9 cellular contexts compared by ENCODE assay signal in genomic region chr4:54082168-54082567, GRCh38. TPM values are rescaled to one million over a fixed set of nuclear protein-coding genes. Genes with fewer than 3 reads are reported as not detected.
DNase-seq lines count a peak whose midpoint lies in the region; ATAC-seq and TF ChIP-seq lines count a peak whose summit lies in the region.
"Had no signal": no experiment of that assay in that cellular context is flagged by ENCODE, and none has a peak within 500 bp of the region (broad histone marks: within the 10 kb centered on the region; RNA-seq: fewer than 3 reads in every experiment).

No MANE protein-coding gene starts in this region.

- H3K27me3 ChIP-seq in mesenchymal stem cell (ENCODE audit: control insufficient read depth in 1 of 2, insufficient read depth in 1 of 2, low read length in 2 of 2), result no peaks in the 10 kb centered on the region

- H3K79me1 ChIP-seq in mesenchymal stem cell (replicated peaks; ENCODE audit: low read length, poor library complexity, severe bottlenecking), result no peaks in the 10 kb centered on the region

- H4K91ac ChIP-seq in mesenchymal stem cell (ENCODE audit: low read length), result no peak overlapping the region

- no peak for TF ChIP-seq RAD21 in Ishikawa (IDR thresholded peaks at IDR 0.05; ENCODE audit: low read depth)

- peak overlapping the region; percentile 59 for H2BK5ac ChIP-seq in mesenchymal stem cell (ENCODE audit: low read depth, low read length, poor library complexity, severe bottlenecking)

- H3K4ac ChIP-seq in mesenchymal stem cell (ENCODE audit: low read depth in 1 of 2, low read length in 2 of 2), result no peak overlapping the region

- no peak overlapping the region for H2BK15ac ChIP-seq in mesenchymal stem cell (ENCODE audit: low read depth, poor library complexity, severe bottlenecking)

- peak overlapping the region; percentile 42 for H3K9ac ChIP-seq in mesenchymal stem cell (ENCODE audit: low read length)

- H3K4me1 ChIP-seq in mesenchymal stem cell (ENCODE audit: control insufficient read depth, insufficient read depth, low read depth, low read length), result peaks cover 3% of the 10 kb centered on the region

- no peaks in the 10 kb centered on the region for H3K36me3 Mint-ChIP-seq in activated T-helper 2 cell treated with anti-CD3 and anti-CD28 coated beads, Interferon-gamma antibody, Interleukin-2, Interleukin-4, amounts not matched to agents 10 μg/mL and 5 μg/mL and 100 μg/mL, durations not matched to agents 14 hours and 24 hours and 36 hours (ENCODE audit: low read depth)

- no peak overlapping the region for H3K27ac Mint-ChIP-seq in activated T-helper 2 cell treated with anti-CD3 and anti-CD28 coated beads, Interferon-gamma antibody, Interleukin-2, Interleukin-4, amounts not matched to agents 10 μg/mL and 5 μg/mL and 100 μg/mL, durations not matched to agents 14 hours and 24 hours and 36 hours

- intact Hi-C loops in activated T-helper 2 cell treated with anti-CD3 and anti-CD28 coated beads, Interferon-gamma antibody, Interleukin-2, Interleukin-4, amounts not matched to agents 10 μg/mL and 5 μg/mL and 100 μg/mL, durations not matched to agents 14 hours and 24 hours and 36 hours (cut with micrococcal nuclease), result no loop called here

- H2BK12ac ChIP-seq in mesenchymal stem cell (ENCODE audit: low read length in 2 of 2), result no peak overlapping the region

- H3K23ac ChIP-seq in mesenchymal stem cell (ENCODE audit: low read length in 2 of 2), result no peak overlapping the region

- DNase-seq in COLO668 (lab: John Stamatoyannopoulos, UW; ENCODE audit: unreplicated experiment) (peak; percentile 23), cardiac fibroblast (ENCODE audit: low read depth in 2 of 2) (peak; percentile 97 to 99), mesenchymal stem cell (peak; percentile 98), NK-92 (lab: John Stamatoyannopoulos, UW; ENCODE audit: unreplicated experiment) (no peak), NCI-H1436 (lab: John Stamatoyannopoulos, UW) (no peak)
- no peak for DNase-seq in activated T-helper 2 cell treated with anti-CD3 and anti-CD28 coated beads, Interferon-gamma antibody, Interleukin-2, Interleukin-4, amounts not matched to agents 10 μg/mL and 5 μg/mL and 100 μg/mL, durations not matched to agents 14 hours and 24 hours and 36 hours (ENCODE audit: low spot score)
- DNase-seq: stimulated activated CD4-positive, alpha-beta T cell treated with anti-CD3 and anti-CD28 coated beads, Interleukin-4, amount 100 ng/mL, for 4 hours had no signal

- H4K8ac ChIP-seq in mesenchymal stem cell (ENCODE audit: low read length), result no peak overlapping the region

- peaks cover 2% of the 10 kb centered on the region for H3K4me1 Mint-ChIP-seq in activated T-helper 2 cell treated with anti-CD3 and anti-CD28 coated beads, Interferon-gamma antibody, Interleukin-2, Interleukin-4, amounts not matched to agents 10 μg/mL and 5 μg/mL and 100 μg/mL, durations not matched to agents 14 hours and 24 hours and 36 hours (ENCODE audit: low read depth)

- TF ChIP-seq CTCF in cardiac fibroblast (IDR thresholded peaks at IDR 0.05; ENCODE audit: low read depth, low read length), result no peak

- no peaks in the 10 kb centered on the region for H3K36me3 ChIP-seq in mesenchymal stem cell (ENCODE audit: control insufficient read depth in 1 of 2, insufficient read depth in 2 of 2, low read depth in 1 of 2, low read length in 2 of 2)

- no peak for ATAC-seq in GM18519 (IDR thresholded peaks at IDR 0.05; ENCODE audit: low FRiP score, unreplicated experiment)

- H3K4me2 ChIP-seq in mesenchymal stem cell (ENCODE audit: low read length, poor library complexity, severe bottlenecking), result no peak overlapping the region

- H3K9me3 Mint-ChIP-seq in activated T-helper 2 cell treated with anti-CD3 and anti-CD28 coated beads, Interferon-gamma antibody, Interleukin-2, Interleukin-4, amounts not matched to agents 10 μg/mL and 5 μg/mL and 100 μg/mL, durations not matched to agents 14 hours and 24 hours and 36 hours, result no peaks in the 10 kb centered on the region

- H2BK120ac ChIP-seq in mesenchymal stem cell (ENCODE audit: low read depth, low read length), result no peak overlapping the region

- H2AFZ ChIP-seq in mesenchymal stem cell (ENCODE audit: low read depth, low read length), result no peak overlapping the region

- H3K4me3 ChIP-seq in cardiac fibroblast (replicated peaks in 1 of 2; ENCODE audit: low read depth in 2 of 2, low read length in 2 of 2), result no peak overlapping the region
- no peak overlapping the region for H3K4me3 ChIP-seq in mesenchymal stem cell (ENCODE audit: insufficient read depth in 1 of 2, low read depth in 1 of 2, low read length in 2 of 2)

- peak; percentile 64; the same call in 1 of the 2 replicates for TF ChIP-seq EP300 in Ishikawa (IDR thresholded peaks at IDR 0.05; ENCODE audit: borderline replicate concordance)

- no peak overlapping the region for H3K18ac ChIP-seq in mesenchymal stem cell (ENCODE audit: low read depth in 1 of 2, low read length in 2 of 2)

- H2AK5ac ChIP-seq in mesenchymal stem cell (ENCODE audit: low read length, severe bottlenecking), result no peak overlapping the region

- H3K27ac ChIP-seq in mesenchymal stem cell (ENCODE audit: low read length, poor library complexity, severe bottlenecking), result peak overlapping the region; percentile 87

- H3K9me3 ChIP-seq in mesenchymal stem cell (ENCODE audit: control insufficient read depth, low read length), result no peaks in the 10 kb centered on the region

- no peak overlapping the region for H3K14ac ChIP-seq in mesenchymal stem cell (ENCODE audit: low read length in 2 of 2)

- H3K4me3 Mint-ChIP-seq in activated T-helper 2 cell treated with anti-CD3 and anti-CD28 coated beads, Interferon-gamma antibody, Interleukin-2, Interleukin-4, amounts not matched to agents 10 μg/mL and 5 μg/mL and 100 μg/mL, durations not matched to agents 14 hours and 24 hours and 36 hours (ENCODE audit: low read depth), result no peak overlapping the region

- WGBS in mesenchymal stem cell, result no CpG with 5 or more reads among the region's 1 CpG

- peaks cover 35% of the 10 kb centered on the region for H3K27me3 Mint-ChIP-seq in activated T-helper 2 cell treated with anti-CD3 and anti-CD28 coated beads, Interferon-gamma antibody, Interleukin-2, Interleukin-4, amounts not matched to agents 10 μg/mL and 5 μg/mL and 100 μg/mL, durations not matched to agents 14 hours and 24 hours and 36 hours (ENCODE audit: low read depth)

TF ChIP-seq in Ishikawa, 13 proteins besides CTCF, POLR2A, EP300 and RAD21:
- no peak for TF ChIP-seq FOXM1 (IDR thresholded peaks at IDR 0.05; ENCODE audit: borderline replicate concordance, low read depth)
- peak; percentile 81 for TF ChIP-seq TCF12 (IDR thresholded peaks at IDR 0.05; ENCODE audit: low read depth)
- no peak for TF ChIP-seq CREB1 (IDR thresholded peaks at IDR 0.05; ENCODE audit: low read depth)
- peak; percentile 90 for TF ChIP-seq NFIC (IDR thresholded peaks at IDR 0.05)
- no peak for TF ChIP-seq EGR1 (IDR thresholded peaks at IDR 0.05)
- no peak for TF ChIP-seq YY1 (IDR thresholded peaks at IDR 0.05; ENCODE audit: low read depth)
- no peak for TF ChIP-seq USF1 (IDR thresholded peaks at IDR 0.05)
- TF ChIP-seq REST (IDR thresholded peaks at IDR 0.05; ENCODE audit: low read depth), result no peak
- no peak for TF ChIP-seq MAX (IDR thresholded peaks at IDR 0.05)
- peak; percentile 88 for TF ChIP-seq TEAD4 (IDR thresholded peaks at IDR 0.05)

RNA-seq across cellular contexts. Expression of gene CHIC2, which starts 17.8 kb away (rescaled TPM):
- polyA plus RNA-seq in mesenchymal stem cell (2013, experiment 1 of 2), result 23.2 TPM
- 23.9 TPM for polyA plus RNA-seq in mesenchymal stem cell (2013, experiment 2 of 2)
- total RNA-seq in activated T-helper 2 cell treated with anti-CD3 and anti-CD28 coated beads, Interferon-gamma antibody, Interleukin-2, Interleukin-4, amounts not matched to agents 10 μg/mL and 5 μg/mL and 100 μg/mL, durations not matched to agents 14 hours and 24 hours and 36 hours, result 18.8 and 22.5 TPM in 2 replicates

RNA-seq across cellular contexts. Expression of gene GSX2, which starts 17.8 kb away (rescaled TPM):
- not detected for polyA plus RNA-seq in mesenchymal stem cell (2013, experiment 1 of 2)
- not detected for polyA plus RNA-seq in mesenchymal stem cell (2013, experiment 2 of 2)
- total RNA-seq in activated T-helper 2 cell treated with anti-CD3 and anti-CD28 coated beads, Interferon-gamma antibody, Interleukin-2, Interleukin-4, amounts not matched to agents 10 μg/mL and 5 μg/mL and 100 μg/mL, durations not matched to agents 14 hours and 24 hours and 36 hours, result not detected in 2 replicates

Comparison
In these comparisons a context has a peak if more than half of its experiments do, and no peak if none do; other contexts are left out.
1. DNase-seq: peak in COLO668 (single experiment), cardiac fibroblast (2 of 2) and mesenchymal stem cell (single experiment); none in NK-92 (single experiment), activated T-helper 2 cell treated with anti-CD3 and anti-CD28 coated beads, Interferon-gamma antibody, Interleukin-2, Interleukin-4, amounts not matched to agents 10 μg/mL and 5 μg/mL and 100 μg/mL, durations not matched to agents 14 hours and 24 hours and 36 hours (single experiment) and NCI-H1436 (single experiment).